9 cellular contexts compared by ENCODE assay signal in genomic region chr3:48432411-48433371, GRCh38. TPM values are rescaled to one million over a fixed set of nuclear protein-coding genes. Genes with fewer than 3 reads are reported as not detected.
DNase-seq lines count a peak whose midpoint lies in the region; TF ChIP-seq lines count a peak whose summit lies in the region.
"Had no signal": no experiment of that assay in that cellular context is flagged by ENCODE, and none has a peak within 500 bp of the region (broad histone marks: within the 10 kb centered on the region; RNA-seq: fewer than 3 reads in every experiment).

No MANE protein-coding gene starts in this region.

- H3K4me1 ChIP-seq in NT2/D1 (ENCODE audit: insufficient read depth, insufficient read length), result peaks cover 27% of the 10 kb centered on the region
- H3K4me1 ChIP-seq in esophagus (ENCODE audit: control insufficient read depth in 2 of 2, insufficient read depth in 2 of 2, low read length in 1 of 2), result peaks cover 7 to 46% of the 10 kb centered on the region in 2 donors
- H3K4me1 ChIP-seq in rectal smooth muscle tissue (ENCODE audit: control insufficient read depth, insufficient read depth, low read length), result peaks cover 16% of the 10 kb centered on the region

- H3K9me3 ChIP-seq in NT2/D1 (ENCODE audit: insufficient read depth, low read length) (no peaks in the 10 kb centered on the region), esophagus (ENCODE audit: control insufficient read depth in 2 of 2, insufficient read depth in 1 of 2, low read depth in 1 of 2, low read length in 1 of 2) (no peaks in the 10 kb centered on the region)

- H3K36me3 ChIP-seq in NT2/D1 (ENCODE audit: insufficient read depth, insufficient read length, low read length) (peaks cover 57% of the 10 kb centered on the region), esophagus (ENCODE audit: control insufficient read depth in 2 of 2, insufficient read depth in 2 of 2, low read length in 1 of 2) (peaks cover 0 to 3% of the 10 kb centered on the region in 2 donors), rectal smooth muscle tissue (ENCODE audit: control insufficient read depth, insufficient read depth, low read length) (peaks cover 5% of the 10 kb centered on the region)

- H3K9ac ChIP-seq in NT2/D1 (ENCODE audit: insufficient read length, low read depth) (no peak overlapping the region), rectal smooth muscle tissue (ENCODE audit: low read length) (no peak overlapping the region)

- H3K4me3 ChIP-seq in NT2/D1 (ENCODE audit: insufficient read length, low read depth) (no peak overlapping the region), esophagus (ENCODE audit: low read depth in 1 of 2, low read length in 2 of 2) (no peak overlapping the region), rectal smooth muscle tissue (ENCODE audit: low read length) (no peak overlapping the region)

- POLR2A ChIA-PET in GM10248 (lab: Yijun Ruan, JAX), result interaction anchor here (0.9 kb wide), 1 partner anchor 12 kb away, joined by 3 read pairs; no protein-coding TSS in a partner anchor

- no peaks in the 10 kb centered on the region for H3K27me3 ChIP-seq in NT2/D1 (ENCODE audit: insufficient read depth, insufficient read length)
- no peaks in the 10 kb centered on the region for H3K27me3 ChIP-seq in esophagus (ENCODE audit: control insufficient read depth in 1 of 2, insufficient read depth in 2 of 2, low read length in 2 of 2)
- H3K27me3 ChIP-seq in rectal smooth muscle tissue (ENCODE audit: control insufficient read depth, insufficient read depth, low read length), result no peaks in the 10 kb centered on the region

- H3K27ac ChIP-seq in esophagus (ENCODE audit: low read depth in 2 of 2, low read length in 1 of 2), result peak overlapping the region; percentile 96 to 97
- peak overlapping the region; percentile 18 for H3K27ac ChIP-seq in rectal smooth muscle tissue (ENCODE audit: low read depth, low read length)

- 58 to 66% methylated on average over 16 of the region's 16 CpGs for WGBS in esophagus, 2 donors

- CTCF ChIA-PET in GM10248 (lab: Yijun Ruan, JAX), result interaction anchor here (1.0 to 22.2 kb wide), 15 partner anchors 12 to 910 kb away, joined by 3 to 863 read pairs (median 4); partner anchors contain the start of genes ATRIP and SLC26A6

- DNase-seq in GM10248 (ENCODE audit: extremely low spot score) (no peak), NT2/D1 (ENCODE audit: low read depth, low spot score) (peak; percentile 44), NCI-H1417 treated with DMSO at 0.1 percent for 48 hours (lab: John Stamatoyannopoulos, UW) (no peak), NCI-H1092 (lab: John Stamatoyannopoulos, UW) (no peak), C1 segment of cervical spinal cord (lab: John Stamatoyannopoulos, UW) (no peak)
- no peak for DNase-seq in stimulated activated CD8-positive, alpha-beta memory T cell treated with anti-CD3 and anti-CD28 coated beads, Interleukin-4, amount 100 ng/mL, for 48 hours
- DNase-seq: NCI-H69 had no signal

- peak; percentile 28 for TF ChIP-seq CTCF in GM10248 (IDR thresholded peaks at IDR 0.05; ENCODE audit: control extremely low read depth, extremely low read depth, low read depth, missing control alignments)

RNA-seq across cellular contexts. Expression of gene PLXNB1, which starts 2.8 kb away (rescaled TPM):
- 100 to 1,000 TPM in 1 of 2 donors, 10 to 100 TPM in 1; 73.4 to 298 TPM for polyA plus RNA-seq in esophagus

RNA-seq across cellular contexts. Expression of gene CCDC51, which starts 7.2 kb away (rescaled TPM):
- 10 to 100 TPM in 1 of 2 donors, 1 to 10 TPM in 1; 7.0 to 15.5 TPM for polyA plus RNA-seq in esophagus

RNA-seq across cellular contexts. Expression of gene TMA7, which starts 7.4 kb away (rescaled TPM):
- 100 to 1,000 TPM; 364 to 613 TPM for polyA plus RNA-seq in esophagus

RNA-seq across cellular contexts. Expression of gene ATRIP, which starts 13.8 kb away (rescaled TPM):
- 1 to 10 TPM; 4.9 to 5.7 TPM for polyA plus RNA-seq in esophagus
